ENCODE assay signal across 39 cellular contexts in the genomic region with DNA sequence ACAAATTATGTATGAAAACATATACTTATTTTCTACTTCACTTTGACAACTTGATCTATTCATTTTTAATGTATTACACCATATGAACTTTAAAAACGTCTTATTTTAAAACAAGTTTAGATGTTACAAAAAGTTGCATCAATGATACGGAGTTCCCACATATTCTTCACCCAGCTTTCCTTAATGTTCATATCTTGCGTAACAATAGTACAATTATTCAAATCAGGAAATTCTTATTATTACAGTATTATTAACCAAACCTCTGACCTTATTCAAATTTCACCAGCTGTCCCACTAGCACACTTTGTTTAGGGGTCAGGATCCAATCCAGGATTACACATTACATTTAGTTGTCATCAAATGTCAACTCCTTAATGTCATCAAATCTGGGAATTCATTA.
"Had no signal": no experiment of that assay in that cellular context is flagged by ENCODE, and none has a peak within 500 bp of the region (broad histone marks: within the 10 kb centered on the region; RNA-seq: fewer than 3 reads in every experiment).

No MANE protein-coding gene starts in this region.

- FAIRE-seq: astrocyte, bronchial epithelial cell had no signal

- H3K4me3 ChIP-seq: adrenal gland, ascending aorta, body of pancreas, breast epithelium, cardiac muscle cell had no signal

- H3K27ac ChIP-seq: adrenal gland, ascending aorta, body of pancreas, brain microvascular endothelial cell, breast epithelium, cardiac muscle cell had no signal

- H3K4me3 Mint-ChIP-seq: activated naive CD4-positive, alpha-beta T cell treated with anti-CD3 and anti-CD28 coated beads for 36 hours; activated naive CD4-positive, alpha-beta T cell treated with anti-CD3 and anti-CD28 coated beads, Interleukin-2, amount 10 ng/mL, durations not matched to agents 7 days and 5 days; activated naive CD4-positive, alpha-beta T cell treated with anti-CD3 and anti-CD28 coated beads, Interleukin-2, amount 50 U/mL, for 24 hours; activated naive CD8-positive, alpha-beta T cell; activated naive CD8-positive, alpha-beta T cell treated with anti-CD3 and anti-CD28 coated beads for 36 hours; activated naive CD8-positive, alpha-beta T cell treated with anti-CD3 and anti-CD28 coated beads, Interleukin-2, amount 10 ng/mL, durations not matched to agents 7 days and 5 days; activated naive CD8-positive, alpha-beta T cell treated with anti-CD3 and anti-CD28 coated beads, Interleukin-2, amount 50 U/mL, for 24 hours; activated T-cell treated with anti-CD3 and anti-CD28 coated beads, Interleukin-2, amount 50 U/mL, for 24 hours; activated T-cell treated with anti-CD3 and anti-CD28 coated beads, Interleukin-2, amount 50 U/mL, for 4 hours; activated T-cell treated with anti-CD3 and anti-CD28 coated beads, Interleukin-2, amount 50 U/mL, for 72 hours; activated T-helper 1 cell treated with anti-CD3 and anti-CD28 coated beads, Interleukin-12 subunit alpha, Interleukin-12 subunit beta, Interleukin-2, Interleukin-4 antibody, amounts not matched to agents 30 ng/mL and 10 ng/mL and 1 ng/mL, durations not matched to agents 14 hours and 24 hours and 36 hours; activated T-helper 17 cell treated with anti-CD3 and anti-CD28 coated beads, Interleukin-2, amount 50 U/mL, for 72 hours; brain; central memory CD8-positive, alpha-beta T cell had no signal

- DNase-seq: activated effector memory CD4-positive, alpha-beta T cell treated with anti-CD3 and anti-CD28 coated beads, Interleukin-2, amount 50 U/mL, for 16 hours; activated effector memory CD4-positive, alpha-beta T cell treated with Interleukin-2 at 50 U/mL for 16 hours; activated gamma-delta T cell; activated gamma-delta T cell treated with Interleukin-2 at 50 U/mL for 16 hours; activated naive CD4-positive, alpha-beta T cell; activated naive CD4-positive, alpha-beta T cell treated with anti-CD3 and anti-CD28 coated beads for 36 hours; activated naive CD4-positive, alpha-beta T cell treated with anti-CD3 and anti-CD28 coated beads, Interleukin-2, amount 10 ng/mL, durations not matched to agents 7 days and 5 days; activated naive CD4-positive, alpha-beta T cell treated with anti-CD3 and anti-CD28 coated beads, Interleukin-2, amount 50 U/mL, for 16 hours; activated naive CD4-positive, alpha-beta T cell treated with Interleukin-2 at 50 U/mL for 16 hours; activated naive CD8-positive, alpha-beta T cell treated with anti-CD3 and anti-CD28 coated beads for 36 hours; activated naive CD8-positive, alpha-beta T cell treated with anti-CD3 and anti-CD28 coated beads, Interleukin-2, amount 10 ng/mL, durations not matched to agents 7 days and 5 days; activated naive CD8-positive, alpha-beta T cell treated with anti-CD3 and anti-CD28 coated beads, Interleukin-2, amount 50 U/mL, for 24 hours; activated T-cell treated with anti-CD3 and anti-CD28 coated beads, Interleukin-2, amount 50 U/mL, for 24 hours; activated T-cell treated with anti-CD3 and anti-CD28 coated beads, Interleukin-2, amount 50 U/mL, for 4 hours; activated T-cell treated with anti-CD3 and anti-CD28 coated beads, Interleukin-2, amount 50 U/mL, for 48 hours; activated T-cell treated with anti-CD3 and anti-CD28 coated beads, Interleukin-2, amount 50 U/mL, for 72 hours; adrenal gland; amniotic stem cell; amygdala; anterior cingulate cortex; aorta; body of pancreas; brain microvascular endothelial cell; caudate nucleus; central memory CD4-positive, alpha-beta T cell; cerebellar nuclear complex had no signal

- H3K9me3 ChIP-seq: adrenal gland, ascending aorta, body of pancreas, breast epithelium had no signal

- H3K4me1 Mint-ChIP-seq: activated naive CD4-positive, alpha-beta T cell treated with anti-CD3 and anti-CD28 coated beads, Interleukin-2, amount 10 ng/mL, durations not matched to agents 7 days and 5 days; activated naive CD4-positive, alpha-beta T cell treated with anti-CD3 and anti-CD28 coated beads, Interleukin-2, amount 50 U/mL, for 24 hours; activated naive CD8-positive, alpha-beta T cell treated with anti-CD3 and anti-CD28 coated beads for 36 hours; activated naive CD8-positive, alpha-beta T cell treated with anti-CD3 and anti-CD28 coated beads, Interleukin-2, amount 10 ng/mL, durations not matched to agents 7 days and 5 days; activated naive CD8-positive, alpha-beta T cell treated with anti-CD3 and anti-CD28 coated beads, Interleukin-2, amount 50 U/mL, for 24 hours; activated T-helper 17 cell treated with anti-CD3 and anti-CD28 coated beads, Interleukin-2, amount 50 U/mL, for 72 hours; brain; central memory CD8-positive, alpha-beta T cell had no signal

- H3K27me3 ChIP-seq: adrenal gland, ascending aorta, body of pancreas, brain microvascular endothelial cell, breast epithelium, cardiac muscle cell had no signal

- H3K36me3 ChIP-seq: breast epithelium had no signal

- H3K4me1 ChIP-seq: adrenal gland, ascending aorta, body of pancreas, breast epithelium had no signal

- H3K27ac Mint-ChIP-seq: activated naive CD4-positive, alpha-beta T cell treated with anti-CD3 and anti-CD28 coated beads for 36 hours; activated naive CD4-positive, alpha-beta T cell treated with anti-CD3 and anti-CD28 coated beads, Interleukin-2, amount 10 ng/mL, durations not matched to agents 7 days and 5 days; activated naive CD4-positive, alpha-beta T cell treated with anti-CD3 and anti-CD28 coated beads, Interleukin-2, amount 50 U/mL, for 24 hours; activated naive CD4-positive, alpha-beta T cell treated with anti-CD3 and anti-CD28 coated beads, Interleukin-2, amount 50 U/mL, for 72 hours; activated naive CD8-positive, alpha-beta T cell; activated naive CD8-positive, alpha-beta T cell treated with anti-CD3 and anti-CD28 coated beads for 36 hours; activated naive CD8-positive, alpha-beta T cell treated with anti-CD3 and anti-CD28 coated beads, Interleukin-2, amount 10 ng/mL, durations not matched to agents 7 days and 5 days; activated naive CD8-positive, alpha-beta T cell treated with anti-CD3 and anti-CD28 coated beads, Interleukin-2, amount 50 U/mL, for 24 hours; activated T-cell treated with anti-CD3 and anti-CD28 coated beads, Interleukin-2, amount 50 U/mL, for 24 hours; activated T-helper 1 cell treated with anti-CD3 and anti-CD28 coated beads, Interleukin-12 subunit alpha, Interleukin-12 subunit beta, Interleukin-2, Interleukin-4 antibody, amounts not matched to agents 30 ng/mL and 10 ng/mL and 1 ng/mL, durations not matched to agents 14 hours and 24 hours and 36 hours; activated T-helper 2 cell treated with anti-CD3 and anti-CD28 coated beads, Interferon-gamma antibody, Interleukin-2, Interleukin-4, amounts not matched to agents 10 μg/mL and 5 μg/mL and 100 μg/mL, durations not matched to agents 14 hours and 24 hours and 36 hours; brain had no signal

- H3K27me3 Mint-ChIP-seq: activated naive CD4-positive, alpha-beta T cell treated with anti-CD3 and anti-CD28 coated beads, Interleukin-2, amount 10 ng/mL, durations not matched to agents 7 days and 5 days; activated naive CD4-positive, alpha-beta T cell treated with anti-CD3 and anti-CD28 coated beads, Interleukin-2, amount 50 U/mL, for 24 hours; activated naive CD8-positive, alpha-beta T cell; activated naive CD8-positive, alpha-beta T cell treated with anti-CD3 and anti-CD28 coated beads for 36 hours; activated naive CD8-positive, alpha-beta T cell treated with anti-CD3 and anti-CD28 coated beads, Interleukin-2, amount 10 ng/mL, durations not matched to agents 7 days and 5 days; activated naive CD8-positive, alpha-beta T cell treated with anti-CD3 and anti-CD28 coated beads, Interleukin-2, amount 50 U/mL, for 24 hours; activated T-cell treated with anti-CD3 and anti-CD28 coated beads, Interleukin-2, amount 50 U/mL, for 24 hours; activated T-helper 17 cell treated with anti-CD3 and anti-CD28 coated beads, Interleukin-2, amount 50 U/mL, for 72 hours; brain; central memory CD8-positive, alpha-beta T cell had no signal

- H3K9me3 Mint-ChIP-seq: activated naive CD4-positive, alpha-beta T cell treated with anti-CD3 and anti-CD28 coated beads for 36 hours; activated naive CD4-positive, alpha-beta T cell treated with anti-CD3 and anti-CD28 coated beads, Interleukin-2, amount 10 ng/mL, durations not matched to agents 7 days and 5 days; activated naive CD4-positive, alpha-beta T cell treated with anti-CD3 and anti-CD28 coated beads, Interleukin-2, amount 50 U/mL, for 24 hours; activated naive CD4-positive, alpha-beta T cell treated with anti-CD3 and anti-CD28 coated beads, Interleukin-2, amount 50 U/mL, for 72 hours; activated naive CD8-positive, alpha-beta T cell treated with anti-CD3 and anti-CD28 coated beads for 36 hours; activated naive CD8-positive, alpha-beta T cell treated with anti-CD3 and anti-CD28 coated beads, Interleukin-2, amount 10 ng/mL, durations not matched to agents 7 days and 5 days; activated naive CD8-positive, alpha-beta T cell treated with anti-CD3 and anti-CD28 coated beads, Interleukin-2, amount 50 U/mL, for 24 hours; activated T-cell treated with anti-CD3 and anti-CD28 coated beads, Interleukin-2, amount 50 U/mL, for 24 hours; activated T-cell treated with anti-CD3 and anti-CD28 coated beads, Interleukin-2, amount 50 U/mL, for 4 hours; activated T-cell treated with anti-CD3 and anti-CD28 coated beads, Interleukin-2, amount 50 U/mL, for 72 hours; activated T-helper 1 cell treated with anti-CD3 and anti-CD28 coated beads, Interleukin-12 subunit alpha, Interleukin-12 subunit beta, Interleukin-2, Interleukin-4 antibody, amounts not matched to agents 30 ng/mL and 10 ng/mL and 1 ng/mL, durations not matched to agents 14 hours and 24 hours and 36 hours; activated T-helper 17 cell treated with anti-CD3 and anti-CD28 coated beads, Interleukin-2, amount 50 U/mL, for 72 hours; activated T-helper 2 cell treated with anti-CD3 and anti-CD28 coated beads, Interferon-gamma antibody, Interleukin-2, Interleukin-4, amounts not matched to agents 10 μg/mL and 5 μg/mL and 100 μg/mL, durations not matched to agents 14 hours and 24 hours and 36 hours; brain; central memory CD8-positive, alpha-beta T cell had no signal

- ATAC-seq: activated naive CD4-positive, alpha-beta T cell treated with anti-CD3 and anti-CD28 coated beads, Interleukin-2, amount 50 U/mL, for 72 hours; activated naive CD8-positive, alpha-beta T cell treated with anti-CD3 and anti-CD28 coated beads, Interleukin-2, amount 50 U/mL, for 24 hours; activated T-cell treated with anti-CD3 and anti-CD28 coated beads, Interleukin-2, amount 50 U/mL, for 4 hours; activated T-cell treated with anti-CD3 and anti-CD28 coated beads, Interleukin-2, amount 50 U/mL, for 72 hours; activated T-helper 17 cell treated with anti-CD3 and anti-CD28 coated beads, Interleukin-2, amount 50 U/mL, for 72 hours; body of pancreas had no signal
